2 cellular contexts compared by ENCODE assay signal in genomic region chr11:123183391-123184099, GRCh38.
TF ChIP-seq lines count a peak whose summit lies in the region.

No MANE protein-coding gene starts in this region.

TF ChIP-seq in IMR-90, 13 proteins besides CTCF, POLR2A, EP300 and RAD21:
- TF ChIP-seq, protein P1, sequence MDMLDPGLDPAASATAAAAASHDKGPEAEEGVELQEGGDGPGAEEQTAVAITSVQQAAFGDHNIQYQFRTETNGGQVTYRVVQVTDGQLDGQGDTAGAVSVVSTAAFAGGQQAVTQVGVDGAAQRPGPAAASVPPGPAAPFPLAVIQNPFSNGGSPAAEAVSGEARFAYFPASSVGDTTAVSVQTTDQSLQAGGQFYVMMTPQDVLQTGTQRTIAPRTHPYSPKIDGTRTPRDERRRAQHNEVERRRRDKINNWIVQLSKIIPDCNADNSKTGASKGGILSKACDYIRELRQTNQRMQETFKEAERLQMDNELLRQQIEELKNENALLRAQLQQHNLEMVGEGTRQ (IDR thresholded peaks at IDR 0.05; ENCODE audit: low read depth, low read length): peak; percentile 72
- TF ChIP-seq NFE2L2 (IDR thresholded peaks at IDR 0.05; ENCODE audit: low read depth, low read length) (no peak), BHLHE40 (IDR thresholded peaks at IDR 0.05; ENCODE audit: low read depth, low read length) (no peak), RCOR1 (IDR thresholded peaks at IDR 0.05; ENCODE audit: insufficient replicate concordance, low read length) (no peak), SMC3 (IDR thresholded peaks at IDR 0.05; ENCODE audit: low read depth, low read length) (no peak), MAFK (IDR thresholded peaks at IDR 0.05; ENCODE audit: low read depth, low read length) (no peak)

TF ChIP-seq in H1, 55 proteins besides CTCF, POLR2A, EP300 and RAD21:
- TF ChIP-seq ZNF274 (IDR thresholded peaks at IDR 0.05; ENCODE audit: borderline replicate concordance, extremely low read depth, low read length) (no peak), TAF1 (IDR thresholded peaks at IDR 0.05; ENCODE audit: low read depth, low read length) (no peak), CEBPB (IDR thresholded peaks at IDR 0.05; ENCODE audit: low read depth, low read length) (no peak), CTBP2 (IDR thresholded peaks at IDR 0.05; ENCODE audit: borderline replicate concordance, insufficient read depth, insufficient read length, low read length) (no peak), MAFK (IDR thresholded peaks at IDR 0.05; ENCODE audit: low read depth, low read length) (no peak)
